ENCODE assay signal across 2 cellular contexts in the genomic region with DNA sequence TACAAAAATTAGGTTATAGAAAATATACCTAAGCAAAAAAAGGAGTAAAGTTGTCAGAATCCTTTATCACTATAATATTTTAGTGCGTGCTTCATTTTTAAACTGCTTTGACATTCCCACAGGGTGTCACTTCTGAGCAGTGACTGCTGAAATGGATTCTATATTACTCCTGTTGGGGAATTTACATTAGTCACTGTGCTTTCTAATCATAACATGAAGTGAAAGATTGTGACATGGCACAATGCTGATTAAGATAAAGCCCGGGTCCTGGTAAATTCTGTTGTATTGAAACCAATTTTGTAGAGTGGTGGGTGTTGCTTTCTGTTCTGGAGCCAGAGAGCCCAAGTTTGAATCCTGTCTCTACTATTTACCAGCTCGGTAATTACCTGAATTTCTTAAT.
TF ChIP-seq lines count a peak whose summit lies in the region.

No MANE protein-coding gene starts in this region.

TF ChIP-seq in K562, 482 proteins besides CTCF, POLR2A, EP300 and RAD21 (continues in another document):
- TF ChIP-seq MEIS2 (IDR thresholded peaks at IDR 0.05; ENCODE audit: partially characterized antibody) (peak; percentile 40), ZNF561 (CRISPR knock-in tag; conservative IDR thresholded peaks at IDR 0.05) (no peak), NFYB (IDR thresholded peaks at IDR 0.05; ENCODE audit: extremely low read depth, insufficient read length) (no peak), XRCC5 (IDR thresholded peaks at IDR 0.05; ENCODE audit: low read depth, low read length) (no peak), SLC30A9 (CRISPR knock-in tag; IDR thresholded peaks at IDR 0.05) (no peak), ZNF311 (CRISPR knock-in tag; IDR thresholded peaks at IDR 0.05) (no peak), TSC22D4 (tag; IDR thresholded peaks at IDR 0.05) (no peak), MAFK (IDR thresholded peaks at IDR 0.05; ENCODE audit: low read length) (peak; percentile 15; the same call in 1 of the 2 replicates), EP400 (IDR thresholded peaks at IDR 0.05) (no peak), ZNF668 (CRISPR knock-in tag; IDR thresholded peaks at IDR 0.05) (no peak), STAT5A (IDR thresholded peaks at IDR 0.05; ENCODE audit: borderline replicate concordance, low read length) (no peak), C11orf30 (IDR thresholded peaks at IDR 0.05; ENCODE audit: low read depth) (peak; percentile 64), ZNF316 (IDR thresholded peaks at IDR 0.05) (peak; percentile 77), HNRNPLL (IDR thresholded peaks at IDR 0.05; ENCODE audit: low read depth, low read length, poor library complexity, severe bottlenecking) (no peak), HEY1 (CRISPR knock-in tag; IDR thresholded peaks at IDR 0.05; ENCODE audit: borderline replicate concordance) (no peak), ZNF384 (IDR thresholded peaks at IDR 0.05; ENCODE audit: low read depth, low read length) (no peak), ZFPM2 (CRISPR knock-in tag; IDR thresholded peaks at IDR 0.05) (no peak), ZNF695 (CRISPR knock-in tag; IDR thresholded peaks at IDR 0.05) (no peak), FOXK2 (conservative IDR thresholded peaks at IDR 0.05 in 1 of 2, IDR thresholded peaks at IDR 0.05 in 1 of 2; ENCODE audit: low read depth in 2 of 2) (no peak), CBFB (CRISPR knock-in tag; IDR thresholded peaks at IDR 0.05) (no peak), CREM (IDR thresholded peaks at IDR 0.05; ENCODE audit: low read depth) (no peak), TAF1 (IDR thresholded peaks at IDR 0.05; ENCODE audit: control insufficient read depth, extremely low read depth, insufficient read depth, low read length, severe bottlenecking) (no peak), ZNF197 (CRISPR knock-in tag; IDR thresholded peaks at IDR 0.05; ENCODE audit: low read depth) (no peak), SMAD1 (IDR thresholded peaks at IDR 0.05; ENCODE audit: low read depth, low read length, partially characterized antibody) (no peak), HMG20A (CRISPR knock-in tag; conservative IDR thresholded peaks at IDR 0.05) (no peak), PYGO2 (tag; IDR thresholded peaks at IDR 0.05) (no peak), CHD4 (IDR thresholded peaks at IDR 0.05; ENCODE audit: insufficient read depth, insufficient replicate concordance, low read depth, low read length, poor library complexity, severe bottlenecking) (no peak)
- TF ChIP-seq, protein P1, sequence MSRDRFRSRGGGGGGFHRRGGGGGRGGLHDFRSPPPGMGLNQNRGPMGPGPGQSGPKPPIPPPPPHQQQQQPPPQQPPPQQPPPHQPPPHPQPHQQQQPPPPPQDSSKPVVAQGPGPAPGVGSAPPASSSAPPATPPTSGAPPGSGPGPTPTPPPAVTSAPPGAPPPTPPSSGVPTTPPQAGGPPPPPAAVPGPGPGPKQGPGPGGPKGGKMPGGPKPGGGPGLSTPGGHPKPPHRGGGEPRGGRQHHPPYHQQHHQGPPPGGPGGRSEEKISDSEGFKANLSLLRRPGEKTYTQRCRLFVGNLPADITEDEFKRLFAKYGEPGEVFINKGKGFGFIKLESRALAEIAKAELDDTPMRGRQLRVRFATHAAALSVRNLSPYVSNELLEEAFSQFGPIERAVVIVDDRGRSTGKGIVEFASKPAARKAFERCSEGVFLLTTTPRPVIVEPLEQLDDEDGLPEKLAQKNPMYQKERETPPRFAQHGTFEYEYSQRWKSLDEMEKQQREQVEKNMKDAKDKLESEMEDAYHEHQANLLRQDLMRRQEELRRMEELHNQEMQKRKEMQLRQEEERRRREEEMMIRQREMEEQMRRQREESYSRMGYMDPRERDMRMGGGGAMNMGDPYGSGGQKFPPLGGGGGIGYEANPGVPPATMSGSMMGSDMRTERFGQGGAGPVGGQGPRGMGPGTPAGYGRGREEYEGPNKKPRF (IDR thresholded peaks at IDR 0.05; ENCODE audit: low read depth, low read length): no peak
- TF ChIP-seq, protein P2, sequence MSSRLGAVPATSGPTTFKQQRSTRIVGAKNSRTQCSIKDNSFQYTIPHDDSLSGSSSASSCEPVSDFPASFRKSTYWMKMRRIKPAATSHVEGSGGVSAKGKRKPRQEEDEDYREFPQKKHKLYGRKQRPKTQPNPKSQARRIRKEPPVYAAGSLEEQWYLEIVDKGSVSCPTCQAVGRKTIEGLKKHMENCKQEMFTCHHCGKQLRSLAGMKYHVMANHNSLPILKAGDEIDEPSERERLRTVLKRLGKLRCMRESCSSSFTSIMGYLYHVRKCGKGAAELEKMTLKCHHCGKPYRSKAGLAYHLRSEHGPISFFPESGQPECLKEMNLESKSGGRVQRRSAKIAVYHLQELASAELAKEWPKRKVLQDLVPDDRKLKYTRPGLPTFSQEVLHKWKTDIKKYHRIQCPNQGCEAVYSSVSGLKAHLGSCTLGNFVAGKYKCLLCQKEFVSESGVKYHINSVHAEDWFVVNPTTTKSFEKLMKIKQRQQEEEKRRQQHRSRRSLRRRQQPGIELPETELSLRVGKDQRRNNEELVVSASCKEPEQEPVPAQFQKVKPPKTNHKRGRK (tag; IDR thresholded peaks at IDR 0.05): no peak
- TF ChIP-seq, protein P3, sequence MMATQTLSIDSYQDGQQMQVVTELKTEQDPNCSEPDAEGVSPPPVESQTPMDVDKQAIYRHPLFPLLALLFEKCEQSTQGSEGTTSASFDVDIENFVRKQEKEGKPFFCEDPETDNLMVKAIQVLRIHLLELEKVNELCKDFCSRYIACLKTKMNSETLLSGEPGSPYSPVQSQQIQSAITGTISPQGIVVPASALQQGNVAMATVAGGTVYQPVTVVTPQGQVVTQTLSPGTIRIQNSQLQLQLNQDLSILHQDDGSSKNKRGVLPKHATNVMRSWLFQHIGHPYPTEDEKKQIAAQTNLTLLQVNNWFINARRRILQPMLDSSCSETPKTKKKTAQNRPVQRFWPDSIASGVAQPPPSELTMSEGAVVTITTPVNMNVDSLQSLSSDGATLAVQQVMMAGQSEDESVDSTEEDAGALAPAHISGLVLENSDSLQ (IDR thresholded peaks at IDR 0.05): 0 out of 2 replicates have a peak, but pooled peaks have one; percentile 8

TF ChIP-seq in HepG2, 621 proteins besides CTCF, POLR2A, EP300 and RAD21:
- TF ChIP-seq, protein P4, sequence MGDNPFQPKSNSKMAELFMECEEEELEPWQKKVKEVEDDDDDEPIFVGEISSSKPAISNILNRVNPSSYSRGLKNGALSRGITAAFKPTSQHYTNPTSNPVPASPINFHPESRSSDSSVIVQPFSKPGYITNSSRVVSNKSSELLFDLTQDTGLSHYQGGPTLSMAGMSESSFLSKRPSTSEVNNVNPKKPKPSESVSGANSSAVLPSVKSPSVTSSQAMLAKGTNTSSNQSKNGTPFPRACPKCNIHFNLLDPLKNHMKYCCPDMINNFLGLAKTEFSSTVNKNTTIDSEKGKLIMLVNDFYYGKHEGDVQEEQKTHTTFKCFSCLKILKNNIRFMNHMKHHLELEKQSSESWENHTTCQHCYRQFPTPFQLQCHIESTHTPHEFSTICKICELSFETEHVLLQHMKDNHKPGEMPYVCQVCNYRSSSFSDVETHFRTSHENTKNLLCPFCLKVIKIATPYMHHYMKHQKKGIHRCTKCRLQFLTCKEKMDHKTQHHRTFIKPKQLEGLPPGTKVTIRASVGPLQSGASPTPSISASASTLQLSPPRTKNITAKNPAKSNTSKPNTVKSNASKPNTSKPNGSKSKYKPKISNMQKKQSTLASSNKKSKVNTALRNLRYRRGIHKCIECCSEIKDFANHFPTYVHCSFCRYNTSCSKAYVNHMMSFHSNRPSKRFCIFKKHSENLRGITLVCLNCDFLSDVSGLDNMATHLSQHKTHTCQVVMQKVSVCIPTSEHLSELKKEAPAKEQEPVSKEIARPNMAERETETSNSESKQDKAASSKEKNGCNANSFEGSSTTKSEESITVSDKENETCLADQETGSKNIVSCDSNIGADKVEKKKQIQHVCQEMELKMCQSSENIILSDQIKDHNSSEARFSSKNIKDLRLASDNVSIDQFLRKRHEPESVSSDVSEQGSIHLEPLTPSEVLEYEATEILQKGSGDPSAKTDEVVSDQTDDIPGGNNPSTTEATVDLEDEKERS (CRISPR knock-in tag; IDR thresholded peaks at IDR 0.05): no peak
- TF ChIP-seq, protein P5, sequence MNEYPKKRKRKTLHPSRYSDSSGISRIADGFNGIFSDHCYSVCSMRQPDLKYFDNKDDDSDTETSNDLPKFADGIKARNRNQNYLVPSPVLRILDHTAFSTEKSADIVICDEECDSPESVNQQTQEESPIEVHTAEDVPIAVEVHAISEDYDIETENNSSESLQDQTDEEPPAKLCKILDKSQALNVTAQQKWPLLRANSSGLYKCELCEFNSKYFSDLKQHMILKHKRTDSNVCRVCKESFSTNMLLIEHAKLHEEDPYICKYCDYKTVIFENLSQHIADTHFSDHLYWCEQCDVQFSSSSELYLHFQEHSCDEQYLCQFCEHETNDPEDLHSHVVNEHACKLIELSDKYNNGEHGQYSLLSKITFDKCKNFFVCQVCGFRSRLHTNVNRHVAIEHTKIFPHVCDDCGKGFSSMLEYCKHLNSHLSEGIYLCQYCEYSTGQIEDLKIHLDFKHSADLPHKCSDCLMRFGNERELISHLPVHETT (CRISPR knock-in tag; conservative IDR thresholded peaks at IDR 0.05): no peak
- TF ChIP-seq, protein P6, sequence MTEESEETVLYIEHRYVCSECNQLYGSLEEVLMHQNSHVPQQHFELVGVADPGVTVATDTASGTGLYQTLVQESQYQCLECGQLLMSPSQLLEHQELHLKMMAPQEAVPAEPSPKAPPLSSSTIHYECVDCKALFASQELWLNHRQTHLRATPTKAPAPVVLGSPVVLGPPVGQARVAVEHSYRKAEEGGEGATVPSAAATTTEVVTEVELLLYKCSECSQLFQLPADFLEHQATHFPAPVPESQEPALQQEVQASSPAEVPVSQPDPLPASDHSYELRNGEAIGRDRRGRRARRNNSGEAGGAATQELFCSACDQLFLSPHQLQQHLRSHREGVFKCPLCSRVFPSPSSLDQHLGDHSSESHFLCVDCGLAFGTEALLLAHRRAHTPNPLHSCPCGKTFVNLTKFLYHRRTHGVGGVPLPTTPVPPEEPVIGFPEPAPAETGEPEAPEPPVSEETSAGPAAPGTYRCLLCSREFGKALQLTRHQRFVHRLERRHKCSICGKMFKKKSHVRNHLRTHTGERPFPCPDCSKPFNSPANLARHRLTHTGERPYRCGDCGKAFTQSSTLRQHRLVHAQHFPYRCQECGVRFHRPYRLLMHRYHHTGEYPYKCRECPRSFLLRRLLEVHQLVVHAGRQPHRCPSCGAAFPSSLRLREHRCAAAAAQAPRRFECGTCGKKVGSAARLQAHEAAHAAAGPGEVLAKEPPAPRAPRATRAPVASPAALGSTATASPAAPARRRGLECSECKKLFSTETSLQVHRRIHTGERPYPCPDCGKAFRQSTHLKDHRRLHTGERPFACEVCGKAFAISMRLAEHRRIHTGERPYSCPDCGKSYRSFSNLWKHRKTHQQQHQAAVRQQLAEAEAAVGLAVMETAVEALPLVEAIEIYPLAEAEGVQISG (CRISPR knock-in tag; IDR thresholded peaks at IDR 0.05): no peak
- TF ChIP-seq HIVEP1 (CRISPR knock-in tag; IDR thresholded peaks at IDR 0.05): no peak
- TF ChIP-seq SMARCC2 (IDR thresholded peaks at IDR 0.05): no peak
- TF ChIP-seq ZNF737 (CRISPR knock-in tag; IDR thresholded peaks at IDR 0.05; ENCODE audit: borderline replicate concordance): no peak
- TF ChIP-seq, protein P7, sequence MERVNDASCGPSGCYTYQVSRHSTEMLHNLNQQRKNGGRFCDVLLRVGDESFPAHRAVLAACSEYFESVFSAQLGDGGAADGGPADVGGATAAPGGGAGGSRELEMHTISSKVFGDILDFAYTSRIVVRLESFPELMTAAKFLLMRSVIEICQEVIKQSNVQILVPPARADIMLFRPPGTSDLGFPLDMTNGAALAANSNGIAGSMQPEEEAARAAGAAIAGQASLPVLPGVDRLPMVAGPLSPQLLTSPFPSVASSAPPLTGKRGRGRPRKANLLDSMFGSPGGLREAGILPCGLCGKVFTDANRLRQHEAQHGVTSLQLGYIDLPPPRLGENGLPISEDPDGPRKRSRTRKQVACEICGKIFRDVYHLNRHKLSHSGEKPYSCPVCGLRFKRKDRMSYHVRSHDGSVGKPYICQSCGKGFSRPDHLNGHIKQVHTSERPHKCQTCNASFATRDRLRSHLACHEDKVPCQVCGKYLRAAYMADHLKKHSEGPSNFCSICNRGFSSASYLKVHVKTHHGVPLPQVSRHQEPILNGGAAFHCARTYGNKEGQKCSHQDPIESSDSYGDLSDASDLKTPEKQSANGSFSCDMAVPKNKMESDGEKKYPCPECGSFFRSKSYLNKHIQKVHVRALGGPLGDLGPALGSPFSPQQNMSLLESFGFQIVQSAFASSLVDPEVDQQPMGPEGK (CRISPR knock-in tag; IDR thresholded peaks at IDR 0.05): no peak
- TF ChIP-seq, protein P8, sequence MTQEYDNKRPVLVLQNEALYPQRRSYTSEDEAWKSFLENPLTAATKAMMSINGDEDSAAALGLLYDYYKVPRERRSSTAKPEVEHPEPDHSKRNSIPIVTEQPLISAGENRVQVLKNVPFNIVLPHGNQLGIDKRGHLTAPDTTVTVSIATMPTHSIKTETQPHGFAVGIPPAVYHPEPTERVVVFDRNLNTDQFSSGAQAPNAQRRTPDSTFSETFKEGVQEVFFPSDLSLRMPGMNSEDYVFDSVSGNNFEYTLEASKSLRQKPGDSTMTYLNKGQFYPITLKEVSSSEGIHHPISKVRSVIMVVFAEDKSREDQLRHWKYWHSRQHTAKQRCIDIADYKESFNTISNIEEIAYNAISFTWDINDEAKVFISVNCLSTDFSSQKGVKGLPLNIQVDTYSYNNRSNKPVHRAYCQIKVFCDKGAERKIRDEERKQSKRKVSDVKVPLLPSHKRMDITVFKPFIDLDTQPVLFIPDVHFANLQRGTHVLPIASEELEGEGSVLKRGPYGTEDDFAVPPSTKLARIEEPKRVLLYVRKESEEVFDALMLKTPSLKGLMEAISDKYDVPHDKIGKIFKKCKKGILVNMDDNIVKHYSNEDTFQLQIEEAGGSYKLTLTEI (CRISPR knock-in tag; conservative IDR thresholded peaks at IDR 0.05): no peak
- no peak for TF ChIP-seq ZNF260 (CRISPR knock-in tag; IDR thresholded peaks at IDR 0.05; ENCODE audit: borderline replicate concordance, low read depth)
- no peak for TF ChIP-seq RBAK (CRISPR knock-in tag; IDR thresholded peaks at IDR 0.05)
- no peak for TF ChIP-seq MTF1 (CRISPR knock-in tag; IDR thresholded peaks at IDR 0.05)
- TF ChIP-seq HDAC2 (CRISPR knock-in tag; IDR thresholded peaks at IDR 0.05): no peak
- no peak for TF ChIP-seq ZNF33A (CRISPR knock-in tag; IDR thresholded peaks at IDR 0.05; ENCODE audit: borderline replicate concordance)
- no peak for TF ChIP-seq ZFP36L1 (CRISPR knock-in tag; IDR thresholded peaks at IDR 0.05)
- TF ChIP-seq, protein P9, sequence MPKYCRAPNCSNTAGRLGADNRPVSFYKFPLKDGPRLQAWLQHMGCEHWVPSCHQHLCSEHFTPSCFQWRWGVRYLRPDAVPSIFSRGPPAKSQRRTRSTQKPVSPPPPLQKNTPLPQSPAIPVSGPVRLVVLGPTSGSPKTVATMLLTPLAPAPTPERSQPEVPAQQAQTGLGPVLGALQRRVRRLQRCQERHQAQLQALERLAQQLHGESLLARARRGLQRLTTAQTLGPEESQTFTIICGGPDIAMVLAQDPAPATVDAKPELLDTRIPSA (CRISPR knock-in tag; IDR thresholded peaks at IDR 0.05; ENCODE audit: borderline replicate concordance): no peak
